In the genomic region with DNA sequence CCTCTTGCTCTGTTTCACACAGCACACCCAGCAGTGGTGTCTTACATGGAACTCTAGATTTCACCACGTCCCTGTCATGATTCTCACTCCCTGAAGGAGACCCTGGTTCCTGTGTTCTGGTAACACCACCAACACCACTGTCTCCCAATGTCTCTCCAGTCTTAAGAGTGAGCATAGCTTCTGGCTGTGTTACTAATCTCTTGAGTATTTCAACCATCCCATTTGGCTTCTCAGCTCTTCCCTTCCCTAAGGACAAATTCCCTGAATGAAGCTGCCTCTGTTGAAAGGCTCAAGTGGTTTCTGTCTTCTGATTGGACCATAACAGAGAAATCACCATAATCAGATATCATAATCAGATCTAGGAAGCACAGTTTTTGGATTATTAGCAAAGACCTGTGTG, we compare ENCODE assay signal across 1 cellular context.
TF ChIP-seq lines count a peak whose summit lies in the region.

No MANE protein-coding gene starts in this region.

TF ChIP-seq in A549, 52 proteins besides CTCF, POLR2A, EP300 and RAD21 (continued from another document):
- TF ChIP-seq, protein P1, sequence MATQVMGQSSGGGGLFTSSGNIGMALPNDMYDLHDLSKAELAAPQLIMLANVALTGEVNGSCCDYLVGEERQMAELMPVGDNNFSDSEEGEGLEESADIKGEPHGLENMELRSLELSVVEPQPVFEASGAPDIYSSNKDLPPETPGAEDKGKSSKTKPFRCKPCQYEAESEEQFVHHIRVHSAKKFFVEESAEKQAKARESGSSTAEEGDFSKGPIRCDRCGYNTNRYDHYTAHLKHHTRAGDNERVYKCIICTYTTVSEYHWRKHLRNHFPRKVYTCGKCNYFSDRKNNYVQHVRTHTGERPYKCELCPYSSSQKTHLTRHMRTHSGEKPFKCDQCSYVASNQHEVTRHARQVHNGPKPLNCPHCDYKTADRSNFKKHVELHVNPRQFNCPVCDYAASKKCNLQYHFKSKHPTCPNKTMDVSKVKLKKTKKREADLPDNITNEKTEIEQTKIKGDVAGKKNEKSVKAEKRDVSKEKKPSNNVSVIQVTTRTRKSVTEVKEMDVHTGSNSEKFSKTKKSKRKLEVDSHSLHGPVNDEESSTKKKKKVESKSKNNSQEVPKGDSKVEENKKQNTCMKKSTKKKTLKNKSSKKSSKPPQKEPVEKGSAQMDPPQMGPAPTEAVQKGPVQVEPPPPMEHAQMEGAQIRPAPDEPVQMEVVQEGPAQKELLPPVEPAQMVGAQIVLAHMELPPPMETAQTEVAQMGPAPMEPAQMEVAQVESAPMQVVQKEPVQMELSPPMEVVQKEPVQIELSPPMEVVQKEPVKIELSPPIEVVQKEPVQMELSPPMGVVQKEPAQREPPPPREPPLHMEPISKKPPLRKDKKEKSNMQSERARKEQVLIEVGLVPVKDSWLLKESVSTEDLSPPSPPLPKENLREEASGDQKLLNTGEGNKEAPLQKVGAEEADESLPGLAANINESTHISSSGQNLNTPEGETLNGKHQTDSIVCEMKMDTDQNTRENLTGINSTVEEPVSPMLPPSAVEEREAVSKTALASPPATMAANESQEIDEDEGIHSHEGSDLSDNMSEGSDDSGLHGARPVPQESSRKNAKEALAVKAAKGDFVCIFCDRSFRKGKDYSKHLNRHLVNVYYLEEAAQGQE (IDR thresholded peaks at IDR 0.05), result no peak
TF ChIP-seq in A549: peak in this region for 0.
